21 cellular contexts compared by ENCODE assay signal in genomic region chr7:127907110-127907509, GRCh38.
DNase-seq lines count a peak whose midpoint lies in the region; ATAC-seq and TF ChIP-seq lines count a peak whose summit lies in the region.
"Had no signal": no experiment of that assay in that cellular context is flagged by ENCODE, and none has a peak within 500 bp of the region (broad histone marks: within the 10 kb centered on the region; RNA-seq: fewer than 3 reads in every experiment).

No MANE protein-coding gene starts in this region.

- H3K9me3 Mint-ChIP-seq in HFFc6, result no peaks in the 10 kb centered on the region
- H3K9me3 Mint-ChIP-seq in activated CD8-positive, alpha-beta T cell treated with anti-CD3 and anti-CD28 coated beads, Interleukin-2, amount 10 ng/mL, durations not matched to agents 7 days and 5 days (ENCODE audit: insufficient read depth), result no peaks in the 10 kb centered on the region
- H3K9me3 Mint-ChIP-seq: activated naive CD4-positive, alpha-beta T cell treated with anti-CD3 and anti-CD28 coated beads, Interleukin-2, amount 50 U/mL, for 72 hours; IgD-negative memory B cell; nephron progenitor cell had no signal

- DNase-seq in NCI-H748 (lab: John Stamatoyannopoulos, UW; ENCODE audit: unreplicated experiment), result peak; percentile 19
- no peak for DNase-seq in NCI-H748 treated with DMSO at 0.1 percent for 48 hours (lab: John Stamatoyannopoulos, UW)
- DNase-seq in HFFc6, result no peak
- no peak for DNase-seq in activated CD8-positive, alpha-beta T cell treated with anti-CD3 and anti-CD28 coated beads, Interleukin-2, amount 10 ng/mL, durations not matched to agents 7 days and 5 days
- no peak for DNase-seq in left lobe of liver (ENCODE audit: low spot score)
- no peak for DNase-seq in NCI-H2029 treated with DMSO at 0.1 percent for 48 hours (lab: John Stamatoyannopoulos, UW)
- no peak for DNase-seq in HUDEP-2 (lab: John Stamatoyannopoulos, UW; ENCODE audit: unreplicated experiment in 76 of 76)
- DNase-seq: activated CD4-positive, alpha-beta T cell treated with anti-CD3 and anti-CD28 coated beads for 48 hours; activated T-cell treated with anti-CD3 and anti-CD28 coated beads for 4 hours; BE2C; COR-L47; esophagus squamous epithelium; NCI-H1930; NCI-H446 treated with DMSO at 0.1 percent for 48 hours; nephron progenitor cell had no signal

- no peak overlapping the region; the same call in 1 of the 2 replicates for H3K4me3 Mint-ChIP-seq in HFFc6
- H3K4me3 Mint-ChIP-seq in activated CD8-positive, alpha-beta T cell treated with anti-CD3 and anti-CD28 coated beads, Interleukin-2, amount 10 ng/mL, durations not matched to agents 7 days and 5 days, result no peak overlapping the region
- H3K4me3 Mint-ChIP-seq: IgD-negative memory B cell, nephron progenitor cell had no signal

- TF ChIP-seq CTCF in HFFc6 (IDR thresholded peaks at IDR 0.05), result no peak

- H3K27me3 Mint-ChIP-seq in HFFc6 (ENCODE audit: insufficient read depth), result no peaks in the 10 kb centered on the region; the same call in 1 of the 2 replicates
- no peaks in the 10 kb centered on the region for H3K27me3 Mint-ChIP-seq in activated CD8-positive, alpha-beta T cell treated with anti-CD3 and anti-CD28 coated beads, Interleukin-2, amount 10 ng/mL, durations not matched to agents 7 days and 5 days (ENCODE audit: low read depth)
- H3K27me3 Mint-ChIP-seq: IgD-negative memory B cell had no signal

- POLR2A ChIA-PET in activated CD8-positive, alpha-beta T cell treated with anti-CD3 and anti-CD28 coated beads, Interleukin-2, amount 10 ng/mL, durations not matched to agents 7 days and 5 days (lab: Charles Lee), result no interaction called here

- peaks cover 13% of the 10 kb centered on the region; the same call in 1 of the 2 replicates for H3K36me3 Mint-ChIP-seq in HFFc6 (ENCODE audit: low read depth)
- peaks cover 23% of the 10 kb centered on the region for H3K36me3 Mint-ChIP-seq in activated CD8-positive, alpha-beta T cell treated with anti-CD3 and anti-CD28 coated beads, Interleukin-2, amount 10 ng/mL, durations not matched to agents 7 days and 5 days (ENCODE audit: low read depth)

- H3K27ac Mint-ChIP-seq in HFFc6, result peak overlapping the region; percentile 77
- peak overlapping the region; percentile 9 for H3K27ac Mint-ChIP-seq in activated CD8-positive, alpha-beta T cell treated with anti-CD3 and anti-CD28 coated beads, Interleukin-2, amount 10 ng/mL, durations not matched to agents 7 days and 5 days
- H3K27ac Mint-ChIP-seq: IgD-negative memory B cell, nephron progenitor cell had no signal

- peaks cover 64% of the 10 kb centered on the region for H3K4me1 Mint-ChIP-seq in HFFc6 (ENCODE audit: low read depth)
- peaks cover 41% of the 10 kb centered on the region for H3K4me1 Mint-ChIP-seq in activated CD8-positive, alpha-beta T cell treated with anti-CD3 and anti-CD28 coated beads, Interleukin-2, amount 10 ng/mL, durations not matched to agents 7 days and 5 days (ENCODE audit: low read depth)

- no peak for ATAC-seq in activated CD8-positive, alpha-beta T cell treated with anti-CD3 and anti-CD28 coated beads, Interleukin-2, amount 10 ng/mL, durations not matched to agents 7 days and 5 days
- ATAC-seq in left lobe of liver (peak; percentile 20), HG02642 (IDR thresholded peaks at IDR 0.05; ENCODE audit: poor library complexity, unreplicated experiment) (no peak)
- ATAC-seq: gastroesophageal sphincter, sciatic nerve, SK-N-SH treated with all-trans-retinoic acid at 6 μM for 48 hours had no signal

- CTCF ChIA-PET in activated CD8-positive, alpha-beta T cell treated with anti-CD3 and anti-CD28 coated beads, Interleukin-2, amount 10 ng/mL, durations not matched to agents 7 days and 5 days (lab: Charles Lee), result interaction anchor here (3.4 kb wide), 1 partner anchor 11 kb away, joined by 13 read pairs; no protein-coding TSS in a partner anchor
